Comparison of ENCODE assay signal across 9 cellular contexts in the genomic region with DNA sequence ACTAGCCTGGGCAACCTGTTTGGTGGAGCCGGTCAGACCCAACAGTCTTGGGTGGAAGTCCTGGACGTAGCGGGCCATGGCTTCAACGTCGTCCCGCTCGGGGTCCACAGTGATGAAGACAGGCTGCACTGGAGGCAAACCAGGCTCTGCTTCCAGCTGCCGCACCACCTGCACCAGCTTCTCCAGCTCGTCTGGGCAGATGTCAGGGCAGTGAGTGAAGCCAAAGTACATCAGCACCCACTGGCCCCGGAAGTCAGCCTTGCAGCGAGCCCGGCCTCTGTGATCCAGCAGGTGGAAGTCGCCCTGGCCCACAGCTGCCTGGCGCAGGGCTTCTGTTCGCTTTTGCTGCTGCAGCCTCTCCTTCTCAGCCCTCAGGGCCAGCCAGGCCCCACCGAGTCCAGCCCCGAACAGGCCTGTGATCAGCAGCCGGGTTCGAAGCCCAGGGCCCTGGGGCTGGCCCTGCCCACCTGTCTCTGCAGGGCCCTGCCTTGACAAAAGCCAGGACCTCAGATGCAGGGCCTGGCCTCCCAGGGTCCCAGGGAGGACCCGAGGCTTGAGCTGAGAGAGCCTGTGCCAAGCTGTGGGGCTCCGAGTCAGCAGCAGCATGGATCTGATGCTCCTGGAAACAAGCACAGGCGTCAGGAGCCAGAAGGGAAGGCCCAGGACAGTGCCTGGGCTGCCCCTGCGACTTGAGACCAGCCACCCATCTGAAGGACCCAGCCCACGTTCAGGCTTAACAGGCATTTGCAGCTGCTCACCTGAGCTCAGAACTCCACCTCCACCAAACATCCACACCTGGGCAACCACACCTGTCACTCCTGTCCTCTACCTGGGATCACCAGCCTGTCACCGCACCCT. TPM values are rescaled to one million over a fixed set of nuclear protein-coding genes. Genes with fewer than 3 reads are reported as not detected.
DNase-seq lines count a peak whose midpoint lies in the region; ATAC-seq and TF ChIP-seq lines count a peak whose summit lies in the region.
"Had no signal": no experiment of that assay in that cellular context is flagged by ENCODE, and none has a peak within 500 bp of the region (broad histone marks: within the 10 kb centered on the region; RNA-seq: fewer than 3 reads in every experiment).

No MANE protein-coding gene starts in this region.

- H3K36me3 ChIP-seq in GM06990 (ENCODE audit: control insufficient read depth, insufficient read depth, low read length): peaks cover 34% of the 10 kb centered on the region
- no peaks in the 10 kb centered on the region; the same call in 1 of the 2 replicates for H3K36me3 ChIP-seq in PC-3 (ENCODE audit: low read depth, low read length)
- peaks cover 4 to 48% of the 10 kb centered on the region in 2 donors for H3K36me3 ChIP-seq in psoas muscle (ENCODE audit: insufficient read depth in 1 of 2, low read depth in 1 of 2)

- peak overlapping the region; percentile 78; the same call in 1 of the 2 replicates for H3K27ac ChIP-seq in PC-3 (ENCODE audit: low read length)
- no peak overlapping the region for H3K27ac ChIP-seq in psoas muscle

- DNase-seq in GM06990 (ENCODE audit: extremely low read depth, insufficient read length): no peak
- DNase-seq in PC-3: no peak
- DNase-seq in epithelial cell of proximal tubule (ENCODE audit: low read depth): no peak
- peak in 1 of 2 donors; percentile 59 for DNase-seq in psoas muscle
- no peak for DNase-seq in globus pallidus (ENCODE audit: low spot score)
- DNase-seq in putamen (ENCODE audit: low spot score): no peak
- DNase-seq in NK-92 (lab: John Stamatoyannopoulos, UW; ENCODE audit: unreplicated experiment): no peak
- DNase-seq: cortex of kidney had no signal

- no peak overlapping the region for H2AFZ ChIP-seq in PC-3 (ENCODE audit: low read length)

- intact Hi-C loops in PC-3 (cut with micrococcal nuclease): no loop called here
- intact Hi-C loops in psoas muscle (cut with DNase I): no loop called here

- POLR2A ChIA-PET in PC-3 (lab: Charles Lee; ENCODE audit: unreplicated experiment): no interaction called here

- CTCF ChIA-PET in PC-3 (lab: Charles Lee): interaction anchor here (2.7 kb wide), 1 partner anchor 97 kb away, joined by 16 read pairs; no protein-coding TSS in a partner anchor

- TF ChIP-seq CTCF in GM06990 (IDR thresholded peaks at IDR 0.05; ENCODE audit: insufficient read depth, low read length, poor library complexity, severe bottlenecking) (no peak), PC-3 (conservative IDR thresholded peaks at IDR 0.05; ENCODE audit: low read depth, low read length) (no peak), epithelial cell of proximal tubule (conservative IDR thresholded peaks at IDR 0.05; ENCODE audit: low read depth, low read length) (no peak), psoas muscle (IDR thresholded peaks at IDR 0.05) (no peak)

- WGBS in psoas muscle, 3 donors: 75 to 80% (median 75%) methylated on average over 24 to 25 of the region's 25 CpGs

- peaks cover 25% of the 10 kb centered on the region for H3K79me2 ChIP-seq in PC-3 (ENCODE audit: low read length)

- H3K9me3 ChIP-seq in PC-3 (ENCODE audit: low read length): no peaks in the 10 kb centered on the region
- no peaks in the 10 kb centered on the region for H3K9me3 ChIP-seq in psoas muscle

- peak overlapping the region; percentile 94 for H3K9ac ChIP-seq in PC-3 (ENCODE audit: low read length)

- no TSS peak for BruUV-seq in PC-3 (replicated peaks; lab: Mats Ljungman, UMichigan)

- no peaks in the 10 kb centered on the region for H3K9me2 ChIP-seq in PC-3 (replicated peaks; ENCODE audit: low read length)

- ATAC-seq in PC-3 (no peak), psoas muscle (no peak), HG02870 (IDR thresholded peaks at IDR 0.05; ENCODE audit: unreplicated experiment) (no peak)

- H3K27me3 ChIP-seq in GM06990 (replicated peaks; ENCODE audit: control insufficient read depth, insufficient read depth, low read length): no peaks in the 10 kb centered on the region
- no peaks in the 10 kb centered on the region for H3K27me3 ChIP-seq in PC-3 (ENCODE audit: low read length)
- peaks cover 0 to 3% (median 2%) of the 10 kb centered on the region in 3 donors for H3K27me3 ChIP-seq in psoas muscle (ENCODE audit: insufficient read depth in 3 of 3, low read length in 2 of 3)

- no peaks in the 10 kb centered on the region; the same call in 1 of the 2 replicates for H4K20me1 ChIP-seq in PC-3 (ENCODE audit: low read length)

- no peaks in the 10 kb centered on the region for H3F3A ChIP-seq in PC-3 (ENCODE audit: low read length, unreplicated experiment)

- H3K4me1 ChIP-seq in PC-3 (ENCODE audit: insufficient read depth, low read length) (peaks cover 9% of the 10 kb centered on the region; the same call in 1 of the 2 replicates), psoas muscle (peaks cover 17% of the 10 kb centered on the region)

- H3K4me2 ChIP-seq in PC-3 (ENCODE audit: low read length): peak overlapping the region; percentile 98

- H3K4me3 ChIP-seq in GM06990 (replicated peaks; ENCODE audit: low read depth, low read length): peak overlapping the region; percentile 78
- peak overlapping the region; percentile 81 for H3K4me3 ChIP-seq in PC-3 (ENCODE audit: low read length)
- H3K4me3 ChIP-seq in epithelial cell of proximal tubule (ENCODE audit: low read depth, low read length): peak overlapping the region; percentile 73
- peak overlapping the region; percentile 95 for H3K4me3 ChIP-seq in psoas muscle

RNA-seq across cellular contexts. Expression of a gene that starts 1.4 kb away (rescaled TPM):
- total RNA-seq in PC-3 (2014; rRNA removed): 5.7 and 5.8 TPM in 2 replicates
- 1.4 TPM in 1 of 2 replicates, not detected in the other for total RNA-seq in epithelial cell of proximal tubule
- total RNA-seq in psoas muscle: under 1 TPM in 1 of 4 donors, not detected in 3; 0.97 TPM
- polyA plus RNA-seq in psoas muscle: under 1 TPM in 2 of 3 donors, not detected in 1; 0.99 to 1.00 TPM

RNA-seq across cellular contexts. Expression of a gene that starts 5.8 kb away (rescaled TPM):
- total RNA-seq in PC-3 (2014; rRNA removed) (12.3 and 21.8 TPM in 2 replicates), epithelial cell of proximal tubule (7.6 and 13.1 TPM in 2 replicates), psoas muscle (10 to 100 TPM in 3 of 4 donors, 1 to 10 TPM in 1; 7.1 to 18.8 (median 13.3) TPM)
- 10 to 100 TPM in 1 of 3 donors, 1 to 10 TPM in 2; 5.0 to 26.0 (median 7.0) TPM for polyA plus RNA-seq in psoas muscle

RNA-seq across cellular contexts. Expression of a gene that starts 16.0 kb away (rescaled TPM):
- 75.4 and 92.1 TPM in 2 replicates for total RNA-seq in PC-3 (2014; rRNA removed)
- total RNA-seq in epithelial cell of proximal tubule: 69.3 and 81.5 TPM in 2 replicates
- total RNA-seq in psoas muscle: 10 to 100 TPM; 19.2 to 24.2 (median 21.7) TPM
- 10 to 100 TPM; 21.8 to 26.3 (median 23.7) TPM for polyA plus RNA-seq in psoas muscle

RNA-seq across cellular contexts. Expression of a gene that starts 16.5 kb away (rescaled TPM):
- total RNA-seq in PC-3 (2014; rRNA removed): 42.4 and 52.2 TPM in 2 replicates
- total RNA-seq in epithelial cell of proximal tubule: 69.2 and 83.3 TPM in 2 replicates
- 10 to 100 TPM; 16.7 to 18.6 (median 17.3) TPM for total RNA-seq in psoas muscle
- polyA plus RNA-seq in psoas muscle: 10 to 100 TPM; 14.9 to 24.1 (median 15.6) TPM

RNA-seq across cellular contexts. Expression of a gene that starts 21.7 kb away (rescaled TPM):
- total RNA-seq in PC-3 (2014; rRNA removed): 0.35 TPM in 1 of 2 replicates, not detected in the other
- 0.07 TPM in 1 of 2 replicates, not detected in the other for total RNA-seq in epithelial cell of proximal tubule
- under 1 TPM in 1 of 4 donors, not detected in 3; 0.11 TPM for total RNA-seq in psoas muscle
- polyA plus RNA-seq in psoas muscle: under 1 TPM in 2 of 3 donors, not detected in 1; 0.01 TPM
